ENCODE assay signal across 20 cellular contexts in genomic region chr6:143802833-143803565, GRCh38. TPM values are rescaled to one million over a fixed set of nuclear protein-coding genes. Genes with fewer than 3 reads are reported as not detected.
DNase-seq lines count a peak whose midpoint lies in the region; ATAC-seq and TF ChIP-seq lines count a peak whose summit lies in the region.
"Had no signal": no experiment of that assay in that cellular context is flagged by ENCODE, and none has a peak within 500 bp of the region (broad histone marks: within the 10 kb centered on the region; RNA-seq: fewer than 3 reads in every experiment).

No MANE protein-coding gene starts in this region.

- H3K4me3 ChIP-seq in cardiac fibroblast (replicated peaks in 1 of 2; ENCODE audit: low read depth in 2 of 2, low read length in 2 of 2), result no peak overlapping the region
- H3K4me3 ChIP-seq: gastrocnemius medialis, left lung, mucosa of descending colon, tibial artery had no signal

- TF ChIP-seq CTCF in cardiac fibroblast (IDR thresholded peaks at IDR 0.05; ENCODE audit: low read depth, low read length), result no peak

- ATAC-seq in HG03378 (IDR thresholded peaks at IDR 0.05; ENCODE audit: unreplicated experiment), result no peak
- ATAC-seq: activated T-cell treated with anti-CD3 and anti-CD28 coated beads, Interleukin-2, amount 50 U/mL, for 4 hours; gastrocnemius medialis; left lung; mucosa of descending colon; T-cell had no signal

- DNase-seq in GM03348 (ENCODE audit: low spot score) (peak; percentile 15), LHCN-M2 (ENCODE audit: low read depth) (peak; percentile 42), cardiac fibroblast (ENCODE audit: low read depth in 2 of 2) (peak; percentile 56 to 59), iris pigment epithelial cell (ENCODE audit: low read depth) (peak; percentile 86), cardiac septum (ENCODE audit: low spot score) (no peak), A172 (ENCODE audit: low spot score) (no peak), NCI-H1105 treated with DMSO at 0.1 percent for 48 hours (lab: John Stamatoyannopoulos, UW) (no peak)
- DNase-seq: activated CD4-positive, alpha-beta T cell treated with anti-CD3 and anti-CD28 coated beads, Interleukin-2, amount 50 U/mL, for 48 hours; activated T-cell treated with anti-CD3 and anti-CD28 coated beads, Interleukin-2, amount 50 U/mL, for 4 hours; amygdala; gastrocnemius medialis; left lung; mucosa of descending colon; NCI-H2081; NCI-H510A treated with DMSO at 0.1 percent for 48 hours; retina; SHP77; T-cell; tibial artery had no signal

- intact Hi-C loops in cardiac septum (cut with DNase I), result no loop called here

RNA-seq across cellular contexts. Expression of gene LTV1, which starts 40.1 kb away (rescaled TPM):
- total RNA-seq in LHCN-M2 (2014; rRNA removed) (30.7 and 32.3 TPM in 2 replicates), cardiac septum (14.6 TPM)
- polyA plus RNA-seq in LHCN-M2 (2012), result 15.6 TPM
- total RNA-seq in A172 (2014; rRNA removed; shearing (Covaris generic)), result 41.2 and 46.3 TPM in 2 replicates

Comparison
In these comparisons a context has a peak if more than half of its experiments do, and no peak if none do; other contexts are left out.
1. DNase-seq: peak in GM03348 (single experiment), LHCN-M2 (single experiment), cardiac fibroblast (2 of 2) and iris pigment epithelial cell (single experiment); none in cardiac septum (single experiment), A172 (single experiment) and NCI-H1105 treated with DMSO at 0.1 percent for 48 hours (single experiment).